In genomic region chr4:144347116-144347515, GRCh38 we compare ENCODE assay signal across 15 cellular contexts.
A peak's percentile ranks its signal among the peaks of the same experiment; 100 is the strongest.
DNase-seq lines count a peak whose midpoint lies in the region; ATAC-seq and TF ChIP-seq lines count a peak whose summit lies in the region.
"Had no signal": no experiment of that assay in that cellular context is flagged by ENCODE, and none has a peak within 500 bp of the region (broad histone marks: within the 10 kb centered on the region; RNA-seq: fewer than 3 reads in every experiment).

No MANE protein-coding gene starts in this region.

- H3K27ac Mint-ChIP-seq in activated CD4-positive, alpha-beta T cell treated with anti-CD3 and anti-CD28 coated beads for 36 hours: no peak overlapping the region
- H3K27ac Mint-ChIP-seq: CD8-positive, alpha-beta memory T cell; HFFc6 had no signal

- POLR2A ChIA-PET in activated CD4-positive, alpha-beta T cell treated with anti-CD3 and anti-CD28 coated beads for 36 hours (lab: Charles Lee): no interaction called here

- TF ChIP-seq POLR2A in breast epithelium (IDR thresholded peaks at IDR 0.05) (no peak), right lobe of liver (IDR thresholded peaks at IDR 0.05) (no peak)

- WGBS in right lobe of liver (ENCODE audit: insufficient coverage, low coverage, low lambda C conversion rate, missing lambda C conversion rate): 35% methylated on average over 3 of the region's 3 CpGs

- no peak overlapping the region for H2AFZ ChIP-seq in MM.1S (ENCODE audit: low read length)

- H3K9me3 ChIP-seq in breast epithelium (no peaks in the 10 kb centered on the region), MM.1S (replicated peaks; ENCODE audit: insufficient read depth, low read length) (no peaks in the 10 kb centered on the region), right lobe of liver (no peaks in the 10 kb centered on the region)
- H3K9me3 ChIP-seq: A549, Caco-2 had no signal

- H3K36me3 ChIP-seq in breast epithelium: no peaks in the 10 kb centered on the region
- H3K36me3 ChIP-seq in MM.1S (replicated peaks; ENCODE audit: insufficient read depth, low read length): no peaks in the 10 kb centered on the region
- H3K36me3 ChIP-seq in right lobe of liver: no peaks in the 10 kb centered on the region

- H3K9me3 Mint-ChIP-seq in activated CD4-positive, alpha-beta T cell treated with anti-CD3 and anti-CD28 coated beads for 36 hours (ENCODE audit: low read depth): no peaks in the 10 kb centered on the region
- H3K9me3 Mint-ChIP-seq: HFFc6 had no signal

- H3F3A ChIP-seq in MM.1S (ENCODE audit: insufficient read depth, low read length): no peaks in the 10 kb centered on the region

- no peak for TF ChIP-seq CTCF in breast epithelium (IDR thresholded peaks at IDR 0.05)
- TF ChIP-seq CTCF in MM.1S (IDR thresholded peaks at IDR 0.05; ENCODE audit: low read length): no peak
- no peak for TF ChIP-seq CTCF in right lobe of liver (IDR thresholded peaks at IDR 0.05)

- no peaks in the 10 kb centered on the region for H4K20me1 ChIP-seq in MM.1S (ENCODE audit: insufficient read depth, low read length)

- H3K27me3 ChIP-seq in breast epithelium: no peaks in the 10 kb centered on the region
- no peaks in the 10 kb centered on the region for H3K27me3 ChIP-seq in MM.1S (replicated peaks; ENCODE audit: insufficient read depth, low read length)
- H3K27me3 ChIP-seq in right lobe of liver: no peaks in the 10 kb centered on the region

- no peaks in the 10 kb centered on the region for H3K4me1 Mint-ChIP-seq in activated CD4-positive, alpha-beta T cell treated with anti-CD3 and anti-CD28 coated beads for 36 hours
- H3K4me1 Mint-ChIP-seq: CD8-positive, alpha-beta memory T cell had no signal

- no peaks in the 10 kb centered on the region for H3K79me2 ChIP-seq in MM.1S (ENCODE audit: low read length)

- H3K27me3 Mint-ChIP-seq in activated CD4-positive, alpha-beta T cell treated with anti-CD3 and anti-CD28 coated beads for 36 hours: no peaks in the 10 kb centered on the region
- H3K27me3 Mint-ChIP-seq: CD8-positive, alpha-beta memory T cell had no signal

- H3K4me3 Mint-ChIP-seq in activated CD4-positive, alpha-beta T cell treated with anti-CD3 and anti-CD28 coated beads for 36 hours: no peak overlapping the region
- H3K4me3 Mint-ChIP-seq: CD14-positive monocyte; CD8-positive, alpha-beta memory T cell; HFFc6 had no signal

- DNase-seq in MV-4-11 (lab: John Stamatoyannopoulos, UW): peak; percentile 47
- DNase-seq in caudate nucleus (lab: John Stamatoyannopoulos, UW): peak in 4 of 61 donors; percentile 8 to 48 (median 23)
- peak; percentile 56 for DNase-seq in midbrain (lab: John Stamatoyannopoulos, UW)
- DNase-seq in breast epithelium (ENCODE audit: low spot score in 2 of 2): no peak
- DNase-seq in MM.1S: no peak
- DNase-seq in activated CD4-positive, alpha-beta T cell treated with anti-CD3 and anti-CD28 coated beads for 36 hours: no peak
- no peak for DNase-seq in right lobe of liver
- DNase-seq: Caco-2; CD8-positive, alpha-beta memory T cell; DND-41; GF-D8; HCEC 1CT; HFFc6 had no signal

- CTCF ChIA-PET in activated CD4-positive, alpha-beta T cell treated with anti-CD3 and anti-CD28 coated beads for 36 hours (lab: Charles Lee): interaction anchor here (0.7 kb wide), 1 partner anchor 56 kb away, joined by 3 read pairs; no protein-coding TSS in a partner anchor

- H3K27ac ChIP-seq in caudate nucleus (ENCODE audit: low read depth, low read length): peak overlapping the region; percentile 27
- H3K27ac ChIP-seq in breast epithelium: no peak overlapping the region
- H3K27ac ChIP-seq in MM.1S (ENCODE audit: low read length): no peak overlapping the region
- no peak overlapping the region for H3K27ac ChIP-seq in right lobe of liver
- H3K27ac ChIP-seq: A549 had no signal

- no peak for ATAC-seq in activated CD4-positive, alpha-beta T cell treated with anti-CD3 and anti-CD28 coated beads for 36 hours
- ATAC-seq in right lobe of liver: no peak
- ATAC-seq: A549 had no signal

- intact Hi-C loops in breast epithelium (cut with DNase I; ENCODE audit: low total_unique reads) (no loop called here), right lobe of liver (cut with DNase I) (no loop called here)
- intact Hi-C loops in activated CD4-positive, alpha-beta T cell treated with anti-CD3 and anti-CD28 coated beads for 36 hours (cut with DNase I, micrococcal nuclease): no loop called here

- no peaks in the 10 kb centered on the region for H3K36me3 Mint-ChIP-seq in activated CD4-positive, alpha-beta T cell treated with anti-CD3 and anti-CD28 coated beads for 36 hours (ENCODE audit: low read depth)
- H3K36me3 Mint-ChIP-seq: CD14-positive monocyte; CD8-positive, alpha-beta memory T cell had no signal

- no peak overlapping the region for H3K4me2 ChIP-seq in MM.1S (ENCODE audit: low read depth, low read length)
- H3K4me2 ChIP-seq: A549 had no signal

- no peak overlapping the region for H3K4me3 ChIP-seq in breast epithelium
- H3K4me3 ChIP-seq in MM.1S (ENCODE audit: low read length): no peak overlapping the region
- H3K4me3 ChIP-seq in right lobe of liver: no peak overlapping the region
- H3K4me3 ChIP-seq: A549 had no signal

- no peaks in the 10 kb centered on the region for H3K9me2 ChIP-seq in MM.1S (replicated peaks; ENCODE audit: insufficient read depth, low read length)

- H3K4me1 ChIP-seq in breast epithelium (no peaks in the 10 kb centered on the region), MM.1S (ENCODE audit: low read length) (no peaks in the 10 kb centered on the region), right lobe of liver (no peaks in the 10 kb centered on the region)
- H3K4me1 ChIP-seq: Caco-2 had no signal

- H3K9ac ChIP-seq in MM.1S (ENCODE audit: low read length): no peak overlapping the region

Comparison
In these comparisons a context has a peak if more than half of its experiments do, and no peak if none do; other contexts are left out.
1. DNase-seq: peak in MV-4-11 (single experiment) and midbrain (single experiment); none in breast epithelium (0 of 2), MM.1S (single experiment), activated CD4-positive, alpha-beta T cell treated with anti-CD3 and anti-CD28 coated beads for 36 hours (single experiment) and right lobe of liver (0 of 3).